Comparison of ENCODE assay signal across 8 cellular contexts in genomic region chr1:154962795-154963330, GRCh38. TPM values are rescaled to one million over a fixed set of nuclear protein-coding genes. Genes with fewer than 3 reads are reported as not detected.
DNase-seq lines count a peak whose midpoint lies in the region; ATAC-seq, FAIRE-seq and TF ChIP-seq lines count a peak whose summit lies in the region.

No MANE protein-coding gene starts in this region.

- no peak for TF ChIP-seq POLR2A in A549 (IDR thresholded peaks at IDR 0.05; ENCODE audit: low read length)
- no peak for TF ChIP-seq POLR2A in body of pancreas (IDR thresholded peaks at IDR 0.05)

- TF ChIP-seq CTCF in A549 (IDR thresholded peaks at IDR 0.05) (no peak), body of pancreas (IDR thresholded peaks at IDR 0.05) (no peak)

- CTCF ChIA-PET in A549 (lab: Yijun Ruan, JAX): interaction anchor here (1.0 to 3.4 kb wide), 4 partner anchors 10 to 122 kb away, joined by 3 to 19 read pairs (median 8); partner anchors contain the start of gene PMVK

- TF ChIP-seq EP300 in A549 (IDR thresholded peaks at IDR 0.05): no peak

- no peak for FAIRE-seq in A549 (lab: Jason Lieb, UNC)

- H3K36me3 ChIP-seq in HUES48 (ENCODE audit: control insufficient read depth, insufficient read depth, low read length) (peaks cover 67% of the 10 kb centered on the region), body of pancreas (replicated peaks in 1 of 2; ENCODE audit: insufficient read depth in 1 of 2, low read depth in 2 of 2) (peaks cover 7 to 30% of the 10 kb centered on the region in 2 donors), mucosa of stomach (ENCODE audit: control insufficient read depth, insufficient read depth, low read length) (peaks cover 15% of the 10 kb centered on the region)

- intact Hi-C loops in body of pancreas (cut with DNase I): loop anchor here (5.0 kb wide), 1 partner anchor 49 kb away; no protein-coding TSS in a partner anchor

- POLR2A ChIA-PET in A549 (lab: Yijun Ruan, JAX): interaction anchor here (2.8 kb wide), 1 partner anchor 9 kb away, joined by 67 read pairs; the partner anchor contains the start of genes CKS1B and SHC1

- no peak for ATAC-seq in A549
- ATAC-seq in body of pancreas: no peak
- no peak for ATAC-seq in GM21367 (IDR thresholded peaks at IDR 0.05; ENCODE audit: unreplicated experiment)

- WGBS in A549 (ENCODE audit: missing lambda C conversion rate): 91% methylated on average over 6 of the region's 6 CpGs
- 69 to 74% methylated on average over 6 of the region's 6 CpGs for WGBS in body of pancreas, 2 donors

- H3K27me3 ChIP-seq in HUES48 (ENCODE audit: control insufficient read depth, insufficient read depth, low read length): no peaks in the 10 kb centered on the region
- no peaks in the 10 kb centered on the region for H3K27me3 ChIP-seq in body of pancreas
- no peaks in the 10 kb centered on the region for H3K27me3 ChIP-seq in mucosa of stomach (ENCODE audit: control insufficient read depth, insufficient read depth, low read length)

- H3K9me3 ChIP-seq in A549: no peaks in the 10 kb centered on the region
- no peaks in the 10 kb centered on the region for H3K9me3 ChIP-seq in HUES48 (ENCODE audit: control insufficient read depth, insufficient read depth, low read length)
- no peaks in the 10 kb centered on the region for H3K9me3 ChIP-seq in body of pancreas
- no peaks in the 10 kb centered on the region for H3K9me3 ChIP-seq in mucosa of stomach (ENCODE audit: control insufficient read depth, low read length)

- DNase-seq in A549 (ENCODE audit: low read depth in 1 of 2, low spot score in 1 of 2) (no peak), body of pancreas (no peak), NCI-H345 (lab: John Stamatoyannopoulos, UW) (no peak), DMS114 treated with DMSO at 0.1 percent for 48 hours (lab: John Stamatoyannopoulos, UW; ENCODE audit: unreplicated experiment) (no peak)
- no peak for DNase-seq in activated CD4-positive, CD25-positive, alpha-beta regulatory T cell (lab: John Stamatoyannopoulos, UW)

- peak overlapping the region; percentile 74; the same call in 2 of the 3 replicates for H3K4me3 ChIP-seq in A549
- H3K4me3 ChIP-seq in HUES48 (ENCODE audit: low read depth, low read length): peak overlapping the region; percentile 83
- H3K4me3 ChIP-seq in body of pancreas: no peak overlapping the region
- no peak overlapping the region for H3K4me3 ChIP-seq in mucosa of stomach (ENCODE audit: low read length)

- H3K9ac ChIP-seq in HUES48 (ENCODE audit: low read depth, low read length) (no peak overlapping the region), mucosa of stomach (ENCODE audit: low read length) (peak overlapping the region; percentile 93)

- H3K4me2 ChIP-seq in A549: peak overlapping the region; percentile 99

- H3K4me1 ChIP-seq in A549 (peaks cover 28% of the 10 kb centered on the region), HUES48 (ENCODE audit: control insufficient read depth, insufficient read depth, low read length) (0 out of 2 replicates have a peak, but pooled peaks cover 12% of the 10 kb centered on the region), body of pancreas (peaks cover 24% of the 10 kb centered on the region), mucosa of stomach (ENCODE audit: control insufficient read depth, insufficient read depth, low read length) (peaks cover 29% of the 10 kb centered on the region)

- TF ChIP-seq RAD21 in A549 (conservative IDR thresholded peaks at IDR 0.05 in 1 of 2, IDR thresholded peaks at IDR 0.05 in 1 of 2): no peak

- peak overlapping the region; percentile 97 for H3K27ac ChIP-seq in A549
- H3K27ac ChIP-seq in HUES48 (ENCODE audit: low read depth, low read length): no peak overlapping the region
- peak overlapping the region in 3 of 4 donors; percentile 96 to 99 (median 99) for H3K27ac ChIP-seq in body of pancreas

TF ChIP-seq in A549, 52 proteins besides CTCF, POLR2A, EP300 and RAD21:
- no peak for TF ChIP-seq RFX5 (IDR thresholded peaks at IDR 0.05)

RNA-seq across cellular contexts. Expression of gene PYGO2, which starts 1.3 kb away (rescaled TPM):
- 24.6 and 25.8 TPM in 2 replicates for polyA plus RNA-seq in A549 (2011; rRNA removed)
- polyA plus RNA-seq in A549 (2012; cell fraction: cytosol; rRNA removed): 10.6 and 14.7 TPM in 2 replicates
- polyA plus RNA-seq in A549 (2012; cell fraction: nucleus; rRNA removed): 20.7 and 22.9 TPM in 2 replicates
- 15.7 to 18.9 TPM (median 18.3 TPM) in 3 replicates for polyA plus RNA-seq in A549 (2017; fragmentation: RNase III; extraction: RNeasy Plus Mini Kit Qiagen cat#74134 plus additional on column Dnase treatment)
- polyA minus RNA-seq in A549 (2011; rRNA and poly(A)+ RNA removed): 21.2 and 21.6 TPM in 2 replicates
- 10 to 100 TPM; 10.9 to 15.2 TPM for total RNA-seq in body of pancreas

RNA-seq across cellular contexts. Expression of gene PBXIP1, which starts 7.0 kb away (rescaled TPM):
- polyA plus RNA-seq in A549 (2011; rRNA removed) (15.0 and 16.8 TPM in 2 replicates), A549 (2017; fragmentation: RNase III; extraction: RNeasy Plus Mini Kit Qiagen cat#74134 plus additional on column Dnase treatment) (13.9 to 22.4 TPM (median 20.8 TPM) in 3 replicates)
- 6.0 and 7.7 TPM in 2 replicates for polyA plus RNA-seq in A549 (2012; cell fraction: cytosol; rRNA removed)
- 18.0 and 20.1 TPM in 2 replicates for polyA plus RNA-seq in A549 (2012; cell fraction: nucleus; rRNA removed)
- 14.2 and 14.3 TPM in 2 replicates for polyA minus RNA-seq in A549 (2011; rRNA and poly(A)+ RNA removed)
- total RNA-seq in body of pancreas: 10 to 100 TPM; 26.0 to 60.7 TPM

RNA-seq across cellular contexts. Expression of gene SHC1, which starts 7.7 kb away (rescaled TPM):
- polyA plus RNA-seq in A549 (2011; rRNA removed): 174 and 203 TPM in 2 replicates
- polyA plus RNA-seq in A549 (2012; cell fraction: cytosol; rRNA removed): 156 and 206 TPM in 2 replicates
- 288 and 324 TPM in 2 replicates for polyA plus RNA-seq in A549 (2012; cell fraction: nucleus; rRNA removed)
- 117 to 124 TPM (median 118 TPM) in 3 replicates for polyA plus RNA-seq in A549 (2017; fragmentation: RNase III; extraction: RNeasy Plus Mini Kit Qiagen cat#74134 plus additional on column Dnase treatment)
- 278 and 293 TPM in 2 replicates for polyA minus RNA-seq in A549 (2011; rRNA and poly(A)+ RNA removed)
- total RNA-seq in body of pancreas: 10 to 100 TPM; 38.1 to 45.5 TPM

RNA-seq across cellular contexts. Expression of gene CKS1B, which starts 11.6 kb away (rescaled TPM):
- polyA plus RNA-seq in A549 (2011; rRNA removed): 725 and 787 TPM in 2 replicates
- polyA plus RNA-seq in A549 (2012; cell fraction: cytosol; rRNA removed): 882 and 1,176 TPM in 2 replicates
- polyA plus RNA-seq in A549 (2012; cell fraction: nucleus; rRNA removed): 218 and 329 TPM in 2 replicates
- polyA plus RNA-seq in A549 (2017; fragmentation: RNase III; extraction: RNeasy Plus Mini Kit Qiagen cat#74134 plus additional on column Dnase treatment): 345 to 366 TPM (median 356 TPM) in 3 replicates
- 251 and 266 TPM in 2 replicates for polyA minus RNA-seq in A549 (2011; rRNA and poly(A)+ RNA removed)
- 10 to 100 TPM; 15.6 to 29.0 TPM for total RNA-seq in body of pancreas

RNA-seq across cellular contexts. Expression of gene FLAD1, which starts 20.3 kb away (rescaled TPM):
- 43.5 and 57.1 TPM in 2 replicates for polyA plus RNA-seq in A549 (2011; rRNA removed)
- polyA plus RNA-seq in A549 (2012; cell fraction: cytosol; rRNA removed): 75.4 and 84.9 TPM in 2 replicates
- 122 and 131 TPM in 2 replicates for polyA plus RNA-seq in A549 (2012; cell fraction: nucleus; rRNA removed)
- polyA plus RNA-seq in A549 (2017; fragmentation: RNase III; extraction: RNeasy Plus Mini Kit Qiagen cat#74134 plus additional on column Dnase treatment): 34.1 to 38.2 TPM (median 36.0 TPM) in 3 replicates
- polyA minus RNA-seq in A549 (2011; rRNA and poly(A)+ RNA removed): 96.6 and 131 TPM in 2 replicates
- total RNA-seq in body of pancreas: 10 to 100 TPM; 10.1 to 51.4 TPM

Comparison
In these comparisons a context has a peak if more than half of its experiments do, and no peak if none do; other contexts are left out.
1. H3K4me3 ChIP-seq: peak in A549 (single experiment) and HUES48 (single experiment); none in body of pancreas (0 of 2) and mucosa of stomach (single experiment).